In the genomic region with DNA sequence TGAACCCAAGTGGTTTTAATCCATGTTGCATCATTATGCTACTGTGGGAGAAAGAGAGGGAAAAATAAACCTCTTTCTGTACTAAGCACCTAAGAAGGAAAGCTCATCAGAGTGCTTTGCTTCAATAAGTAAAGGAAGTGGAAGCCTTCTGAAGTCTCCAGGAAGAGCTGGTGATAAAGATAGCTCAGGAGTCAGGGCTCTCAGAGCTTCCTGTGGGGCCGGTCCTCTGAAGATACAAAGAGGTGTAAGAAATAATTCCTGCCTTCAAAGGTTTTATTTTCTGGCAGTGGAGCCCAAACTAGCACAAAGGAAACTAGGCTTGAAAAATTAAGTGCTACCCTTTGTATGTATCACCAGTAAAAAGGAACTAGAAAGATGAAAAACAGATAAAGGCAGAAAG, we compare ENCODE assay signal across 15 cellular contexts.
DNase-seq lines count a peak whose midpoint lies in the region; TF ChIP-seq lines count a peak whose summit lies in the region.
"Had no signal": no experiment of that assay in that cellular context is flagged by ENCODE, and none has a peak within 500 bp of the region (broad histone marks: within the 10 kb centered on the region; RNA-seq: fewer than 3 reads in every experiment).

No MANE protein-coding gene starts in this region.

- no peaks in the 10 kb centered on the region for H3K36me3 Mint-ChIP-seq in osteocyte (ENCODE audit: unreplicated experiment)

- H3K9me3 ChIP-seq in MG63: no peaks in the 10 kb centered on the region
- H3K9me3 ChIP-seq: BE2C had no signal

- peaks cover 16% of the 10 kb centered on the region for H3K4me1 Mint-ChIP-seq in osteocyte (ENCODE audit: unreplicated experiment)

- H3K27ac Mint-ChIP-seq in osteocyte (ENCODE audit: unreplicated experiment): peak overlapping the region; percentile 1
- H3K27ac Mint-ChIP-seq: CD4-positive, alpha-beta T cell had no signal

- TF ChIP-seq CTCF in VCaP (conservative IDR thresholded peaks at IDR 0.05) (no peak), osteocyte (IDR thresholded peaks at IDR 0.05) (no peak)

- no peaks in the 10 kb centered on the region for H3K27me3 Mint-ChIP-seq in osteocyte (ENCODE audit: unreplicated experiment)

- peak overlapping the region; percentile 100; the same call in 1 of the 2 replicates for H3K27ac ChIP-seq in VCaP

- H3K9me3 Mint-ChIP-seq in osteocyte (ENCODE audit: unreplicated experiment): peaks cover 12% of the 10 kb centered on the region
- H3K9me3 Mint-ChIP-seq: CD4-positive, alpha-beta T cell had no signal

- DNase-seq in CMK (ENCODE audit: low read depth) (peak; percentile 30), OCI-M1 (lab: John Stamatoyannopoulos, UW) (peak; percentile 12), osteocyte (ENCODE audit: extremely low spot score, unreplicated experiment) (no peak), MG63 (no peak), putamen (ENCODE audit: low spot score) (no peak)
- no peak for DNase-seq in activated CD4-positive, CD25-positive, alpha-beta regulatory T cell treated with anti-CD3 and anti-CD28 coated beads, Interleukin-2, amount 50 U/mL, for 72 hours
- DNase-seq: BE2C; CD4-positive, alpha-beta T cell; KG1; NCI-H1694; NCI-H2107; NCI-H446 treated with DMSO at 0.1 percent for 48 hours; NCI-H526 treated with DMSO at 0.1 percent for 48 hours; Right ventricle myocardium superior had no signal

- H3K4me3 Mint-ChIP-seq in osteocyte (ENCODE audit: unreplicated experiment): no peak overlapping the region
- H3K4me3 Mint-ChIP-seq: CD4-positive, alpha-beta T cell had no signal

- no peak overlapping the region for H3K4me3 ChIP-seq in MG63

- H3K27me3 ChIP-seq in MG63: no peaks in the 10 kb centered on the region
- H3K27me3 ChIP-seq: BE2C had no signal

- H3K36me3 ChIP-seq in MG63: no peaks in the 10 kb centered on the region
- H3K36me3 ChIP-seq: BE2C had no signal

Comparison
In these comparisons a context has a peak if more than half of its experiments do, and no peak if none do; other contexts are left out.
1. DNase-seq: peak in CMK (single experiment) and OCI-M1 (single experiment); none in osteocyte (single experiment), activated CD4-positive, CD25-positive, alpha-beta regulatory T cell treated with anti-CD3 and anti-CD28 coated beads, Interleukin-2, amount 50 U/mL, for 72 hours (single experiment), MG63 (single experiment) and putamen (single experiment).